ENCODE assay signal across 11 cellular contexts in genomic region chr1:68384872-68385390, GRCh38.
A peak's percentile ranks its signal among the peaks of the same experiment; 100 is the strongest.
DNase-seq lines count a peak whose midpoint lies in the region; ATAC-seq, FAIRE-seq and TF ChIP-seq lines count a peak whose summit lies in the region.
"Had no signal": no experiment of that assay in that cellular context is flagged by ENCODE, and none has a peak within 500 bp of the region (broad histone marks: within the 10 kb centered on the region; RNA-seq: fewer than 3 reads in every experiment).

No MANE protein-coding gene starts in this region.

- H3K36me3 ChIP-seq in pancreas (no peaks in the 10 kb centered on the region), BE2C (no peaks in the 10 kb centered on the region)

- peak; percentile 86 for DNase-seq in ELR (ENCODE audit: low read depth)
- peak; percentile 97 for DNase-seq in RPMI7951 (ENCODE audit: low read depth)
- DNase-seq in pancreas, result peak in 3 of 6 donors; percentile 16 to 56 (median 18)
- DNase-seq in BE2C, result no peak
- DNase-seq in GM03348 (ENCODE audit: low spot score), result no peak
- DNase-seq in C1 segment of cervical spinal cord (lab: John Stamatoyannopoulos, UW), result no peak
- DNase-seq in iPS-NIHi7 (ENCODE audit: extremely low spot score), result no peak
- DNase-seq: NCI-H1436 had no signal

- no peak overlapping the region for H3K4me3 ChIP-seq in pancreas
- H3K4me3 ChIP-seq in BE2C (ENCODE audit: low read depth, low read length), result no peak overlapping the region

- H3K9me3 ChIP-seq in pancreas (no peaks in the 10 kb centered on the region), BE2C (no peaks in the 10 kb centered on the region)

- H3K27me3 ChIP-seq in pancreas (no peaks in the 10 kb centered on the region), BE2C (no peaks in the 10 kb centered on the region)

- TF ChIP-seq CTCF in pancreas (IDR thresholded peaks at IDR 0.05), result no peak
- no peak for TF ChIP-seq CTCF in BE2C (IDR thresholded peaks at IDR 0.05; ENCODE audit: low read depth, low read length)

- 42 to 51% methylated on average over 2 of the region's 2 CpGs for WGBS in pancreas, 2 donors

- peak overlapping the region in 2 of 4 donors; percentile 29 to 60 for H3K27ac ChIP-seq in pancreas

- FAIRE-seq in pancreas (lab: Jason Lieb, UNC), result no peak
- FAIRE-seq: GM18507 had no signal

- intact Hi-C loops in pancreas (cut with DNase I), result no loop called here

- ATAC-seq in esophagus mucosa (peak; percentile 49), pancreas (peak; percentile 44 to 79 (median 74))
- ATAC-seq: stimulated activated memory B cell treated with anti-CD40 and anti-IgM and Interleukin-4, amounts not matched to agents 10 μg/mL and 1 μg/mL and 100 μg/mL, for 72 hours had no signal

- peaks cover 0 to 20% (median 0%) of the 10 kb centered on the region in 3 donors for H3K4me1 ChIP-seq in pancreas
- no peaks in the 10 kb centered on the region for H3K4me1 ChIP-seq in BE2C

Comparison
In these comparisons a context has a peak if more than half of its experiments do, and no peak if none do; other contexts are left out.
1. DNase-seq: peak in ELR (single experiment) and RPMI7951 (single experiment); none in BE2C (single experiment), GM03348 (single experiment), C1 segment of cervical spinal cord (0 of 14) and iPS-NIHi7 (single experiment).